Comparison of ENCODE assay signal across 9 cellular contexts in the genomic region with DNA sequence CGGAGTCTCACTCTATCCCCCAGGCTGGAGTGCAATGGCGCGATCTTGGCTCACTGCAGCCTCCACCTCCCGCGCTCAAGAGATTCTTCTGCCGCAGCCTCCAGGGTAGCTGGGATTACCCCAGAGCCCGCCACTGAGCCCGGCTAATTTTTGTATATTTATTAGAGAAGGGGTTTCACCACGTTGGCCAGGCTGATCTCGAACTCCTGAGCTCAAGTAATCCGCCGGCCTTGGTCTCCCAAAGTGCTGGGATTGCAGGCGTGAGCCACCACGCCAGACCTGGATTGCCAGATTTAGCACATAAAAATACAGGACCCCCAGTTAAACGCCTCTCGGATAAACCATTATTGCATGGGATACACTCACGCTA. TPM values are rescaled to one million over a fixed set of nuclear protein-coding genes. Genes with fewer than 3 reads are reported as not detected.
DNase-seq lines count a peak whose midpoint lies in the region; ATAC-seq and TF ChIP-seq lines count a peak whose summit lies in the region.
"Had no signal": no experiment of that assay in that cellular context is flagged by ENCODE, and none has a peak within 500 bp of the region (broad histone marks: within the 10 kb centered on the region; RNA-seq: fewer than 3 reads in every experiment).

No MANE protein-coding gene starts in this region.

- peaks cover 20 to 26% (median 23%) of the 10 kb centered on the region in 11 experiments for H3K36me3 ChIP-seq in BLaER1 treated with 17β-estradiol and CSF1 and Interleukin-3, amounts not matched to agents 10 nM and 100 nM
- H3K36me3 ChIP-seq in NT2/D1 (ENCODE audit: insufficient read depth, insufficient read length, low read length) (peaks cover 32% of the 10 kb centered on the region), duodenal mucosa (ENCODE audit: control insufficient read depth in 1 of 2, insufficient read depth in 2 of 2, low read length in 2 of 2) (peaks cover 12 to 19% of the 10 kb centered on the region in 2 donors), neural progenitor cell (peaks cover 21% of the 10 kb centered on the region)

- peaks cover 3 to 16% (median 11%) of the 10 kb centered on the region in 10 experiments; a peak in 17 of 20 replicates for H3K4me1 ChIP-seq in BLaER1 treated with 17β-estradiol and CSF1 and Interleukin-3, amounts not matched to agents 10 nM and 100 nM
- H3K4me1 ChIP-seq in NT2/D1 (ENCODE audit: insufficient read depth, insufficient read length) (no peaks in the 10 kb centered on the region), duodenal mucosa (ENCODE audit: control insufficient read depth in 1 of 2, insufficient read depth in 2 of 2, low read length in 2 of 2) (peaks cover 4 to 9% of the 10 kb centered on the region in 2 donors), neural progenitor cell (peaks cover 6% of the 10 kb centered on the region)

- peaks cover 4 to 22% (median 15%) of the 10 kb centered on the region in 11 experiments; a peak in 18 of 22 replicates for H3K9me3 ChIP-seq in BLaER1 treated with 17β-estradiol and CSF1 and Interleukin-3, amounts not matched to agents 10 nM and 100 nM (replicated peaks in 1 of 11)
- H3K9me3 ChIP-seq in NT2/D1 (ENCODE audit: insufficient read depth, low read length), result no peaks in the 10 kb centered on the region
- no peaks in the 10 kb centered on the region for H3K9me3 ChIP-seq in duodenal mucosa (ENCODE audit: control insufficient read depth in 1 of 2, low read length in 2 of 2)
- no peaks in the 10 kb centered on the region for H3K9me3 ChIP-seq in neural progenitor cell (ENCODE audit: low read depth)

- H3K27ac ChIP-seq in BLaER1 treated with 17β-estradiol and CSF1 and Interleukin-3, amounts not matched to agents 10 nM and 100 nM, result peak overlapping the region in 9 of 11 experiments; percentile 92 to 99 (median 98); a peak in 16 of 22 replicates
- no peak overlapping the region for H3K27ac ChIP-seq in duodenal mucosa (ENCODE audit: low read depth, low read length)
- no peak overlapping the region for H3K27ac ChIP-seq in neural progenitor cell

- ATAC-seq in HG03159 (IDR thresholded peaks at IDR 0.05; ENCODE audit: unreplicated experiment), result no peak
- no peak for ATAC-seq in GM18858 (IDR thresholded peaks at IDR 0.05; ENCODE audit: unreplicated experiment)

- TF ChIP-seq CTCF in neural progenitor cell (IDR thresholded peaks at IDR 0.05), result no peak

- peaks cover 5% of the 10 kb centered on the region for H3K9me3 Mint-ChIP-seq in neural progenitor cell

- H3K4me3 ChIP-seq in BLaER1 treated with 17β-estradiol and CSF1 and Interleukin-3, amounts not matched to agents 10 nM and 100 nM, result peak overlapping the region in 9 of 10 experiments; percentile 85 to 98 (median 94); a peak in 15 of 20 replicates
- H3K4me3 ChIP-seq in NT2/D1 (ENCODE audit: insufficient read length, low read depth) (no peak overlapping the region), duodenal mucosa (ENCODE audit: low read depth in 1 of 2, low read length in 2 of 2) (peak overlapping the region; percentile 84 to 86), neural progenitor cell (no peak overlapping the region)

- no peak overlapping the region for H3K27ac Mint-ChIP-seq in neural progenitor cell

- peaks cover 13% of the 10 kb centered on the region for H3K4me1 Mint-ChIP-seq in neural progenitor cell

- H4K20me1 ChIP-seq in BLaER1 treated with 17β-estradiol and CSF1 and Interleukin-3, amounts not matched to agents 10 nM and 100 nM, result peaks cover 0 to 3% (median 0%) of the 10 kb centered on the region in 11 experiments; a peak in 2 of 22 replicates
- H4K20me1 ChIP-seq in neural progenitor cell (ENCODE audit: low read depth), result peaks cover 29% of the 10 kb centered on the region

- H2AFZ ChIP-seq in neural progenitor cell (replicated peaks), result peak overlapping the region; percentile 92

- peak overlapping the region; percentile 93 to 99 (median 98); a peak in 20 of 22 replicates for H3K9ac ChIP-seq in BLaER1 treated with 17β-estradiol and CSF1 and Interleukin-3, amounts not matched to agents 10 nM and 100 nM
- H3K9ac ChIP-seq in NT2/D1 (ENCODE audit: insufficient read length, low read depth) (peak overlapping the region; percentile 51), duodenal mucosa (ENCODE audit: low read depth in 1 of 2, low read length in 2 of 2) (peak overlapping the region; percentile 80 to 91), neural progenitor cell (no peak overlapping the region)

- no peaks in the 10 kb centered on the region for H3K27me3 ChIP-seq in BLaER1 treated with 17β-estradiol and CSF1 and Interleukin-3, amounts not matched to agents 10 nM and 100 nM
- H3K27me3 ChIP-seq in NT2/D1 (ENCODE audit: insufficient read depth, insufficient read length) (no peaks in the 10 kb centered on the region), duodenal mucosa (ENCODE audit: control insufficient read depth in 1 of 2, insufficient read depth in 2 of 2, low read length in 2 of 2) (no peaks in the 10 kb centered on the region), neural progenitor cell (no peaks in the 10 kb centered on the region)

- H3K4me2 ChIP-seq in BLaER1 treated with 17β-estradiol and CSF1 and Interleukin-3, amounts not matched to agents 10 nM and 100 nM, result peak overlapping the region in 10 of 11 experiments; percentile 14 to 79 (median 62); a peak in 16 of 22 replicates
- H3K4me2 ChIP-seq in neural progenitor cell, result no peak overlapping the region

- H3K79me2 ChIP-seq in neural progenitor cell (ENCODE audit: low read depth), result peaks cover 44% of the 10 kb centered on the region

- H3F3A ChIP-seq in neural progenitor cell (ENCODE audit: low read depth), result no peaks in the 10 kb centered on the region

- H3K36me3 Mint-ChIP-seq in neural progenitor cell, result peaks cover 10% of the 10 kb centered on the region

- H3K27me3 Mint-ChIP-seq in neural progenitor cell (ENCODE audit: insufficient read depth, low read depth), result no peaks in the 10 kb centered on the region

- H3K4me3 Mint-ChIP-seq in neural progenitor cell, result peak overlapping the region; percentile 86

- DNase-seq in NT2/D1 (ENCODE audit: low read depth, low spot score) (no peak), neural progenitor cell (ENCODE audit: low spot score) (no peak), SIG-M5 treated with dmso at 0.1 percent for 504 hours (lab: John Stamatoyannopoulos, UW; ENCODE audit: unreplicated experiment) (no peak)
- DNase-seq in activated CD4-positive, alpha-beta T cell treated with anti-CD3 and anti-CD28 coated beads for 4 hours, result no peak

RNA-seq across cellular contexts. Expression of gene GATAD1, which starts 0.4 kb away (rescaled TPM):
- total RNA-seq in neural progenitor cell (ENCODE audit: low replicate concordance), result 46.8 and 56.5 TPM in 2 replicates

RNA-seq across cellular contexts. Expression of gene ERVW-1, which starts 30.9 kb away (rescaled TPM):
- not detected in 2 replicates for total RNA-seq in neural progenitor cell (ENCODE audit: low replicate concordance)
- total RNA-seq: dermis microvascular lymphatic vessel endothelial cell had no signal

Comparison
In these comparisons a context has a peak if more than half of its experiments do, and no peak if none do; other contexts are left out.
1. H3K27ac ChIP-seq: peak in BLaER1 treated with 17β-estradiol and CSF1 and Interleukin-3, amounts not matched to agents 10 nM and 100 nM (9 of 11); none in duodenal mucosa (single experiment) and neural progenitor cell (single experiment).
2. H3K4me3 ChIP-seq: peak in BLaER1 treated with 17β-estradiol and CSF1 and Interleukin-3, amounts not matched to agents 10 nM and 100 nM (9 of 10) and duodenal mucosa (2 of 2); none in NT2/D1 (single experiment) and neural progenitor cell (single experiment).